ENCODE assay signal across 8 cellular contexts in the genomic region with DNA sequence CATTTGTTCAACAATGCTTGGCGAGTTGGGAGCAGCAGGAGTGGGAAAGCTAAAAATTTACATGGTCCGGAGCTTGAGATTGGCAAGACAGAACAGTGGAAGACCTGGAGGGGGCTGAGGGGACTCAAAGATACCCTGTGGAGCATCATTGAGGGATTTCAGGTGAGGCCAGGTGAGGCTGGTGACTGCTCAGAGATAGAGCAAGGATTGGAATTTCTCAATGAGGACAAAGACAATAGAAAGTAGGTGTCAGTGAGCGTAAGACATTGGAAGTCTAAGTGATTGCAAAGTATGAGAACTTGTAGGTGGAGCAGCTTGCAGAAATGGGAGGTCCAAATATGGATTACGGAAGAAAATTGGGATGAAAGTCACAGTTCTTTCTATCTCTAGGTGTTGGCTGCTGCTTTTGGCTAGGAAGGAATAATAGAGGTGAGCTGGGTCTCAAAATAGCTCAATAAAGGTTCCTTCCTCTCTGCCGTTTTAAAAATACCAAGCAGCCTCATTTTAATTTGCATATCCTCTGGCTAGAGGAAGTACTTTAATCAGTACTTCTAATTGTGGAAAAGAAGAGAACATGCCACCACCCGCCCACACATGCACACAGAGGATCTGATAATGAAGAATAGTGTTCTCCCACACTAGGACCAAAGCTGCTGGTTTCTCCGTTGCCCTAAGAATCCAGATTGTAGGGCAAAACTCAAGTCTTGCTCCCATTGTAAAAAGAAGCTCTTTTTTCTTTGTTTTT. TPM values are rescaled to one million over a fixed set of nuclear protein-coding genes. Genes with fewer than 3 reads are reported as not detected.
DNase-seq lines count a peak whose midpoint lies in the region; ATAC-seq, FAIRE-seq and TF ChIP-seq lines count a peak whose summit lies in the region.

No MANE protein-coding gene starts in this region.

- H3K27me3 Mint-ChIP-seq in activated CD4-positive, alpha-beta memory T cell treated with anti-CD3 and anti-CD28 coated beads for 36 hours: no peaks in the 10 kb centered on the region

- TF ChIP-seq POLR2A in thyroid gland (IDR thresholded peaks at IDR 0.05): no peak

- H3K4me1 ChIP-seq in thyroid gland: no peaks in the 10 kb centered on the region

- H3K27ac Mint-ChIP-seq in activated CD4-positive, alpha-beta memory T cell treated with anti-CD3 and anti-CD28 coated beads for 36 hours: peak overlapping the region; percentile 83

- H3K27me3 ChIP-seq in thyroid gland: no peaks in the 10 kb centered on the region

- TF ChIP-seq CTCF in thyroid gland (IDR thresholded peaks at IDR 0.05): no peak

- ATAC-seq in GM19397 (IDR thresholded peaks at IDR 0.05; ENCODE audit: unreplicated experiment) (peak; percentile 64), HG03280 (IDR thresholded peaks at IDR 0.05; ENCODE audit: unreplicated experiment) (peak; percentile 54), Right ventricle myocardium superior (ENCODE audit: poor library complexity) (no peak)

- peaks cover 31% of the 10 kb centered on the region for H3K36me3 Mint-ChIP-seq in activated CD4-positive, alpha-beta memory T cell treated with anti-CD3 and anti-CD28 coated beads for 36 hours

- FAIRE-seq in RCC 7860 (lab: Jason Lieb, UNC): no peak

- H3K9me3 ChIP-seq in thyroid gland: no peaks in the 10 kb centered on the region

- no peak overlapping the region for H3K4me3 ChIP-seq in thyroid gland (replicated peaks in 1 of 3)

- intact Hi-C loops in activated CD4-positive, alpha-beta memory T cell treated with anti-CD3 and anti-CD28 coated beads for 36 hours (cut with micrococcal nuclease): no loop called here
- intact Hi-C loops in thyroid gland (cut with DNase I) (no loop called here), Right ventricle myocardium superior (cut with DNase I) (no loop called here)

- peak overlapping the region; percentile 31 for H3K4me3 Mint-ChIP-seq in activated CD4-positive, alpha-beta memory T cell treated with anti-CD3 and anti-CD28 coated beads for 36 hours

- H3K4me1 Mint-ChIP-seq in activated CD4-positive, alpha-beta memory T cell treated with anti-CD3 and anti-CD28 coated beads for 36 hours (ENCODE audit: low read depth): peaks cover 53% of the 10 kb centered on the region

- no peak overlapping the region for H3K27ac ChIP-seq in thyroid gland

- H3K36me3 ChIP-seq in thyroid gland: no peaks in the 10 kb centered on the region

- DNase-seq in activated CD4-positive, alpha-beta memory T cell treated with anti-CD3 and anti-CD28 coated beads for 36 hours: peak; percentile 69
- peak; percentile 30 to 33 for DNase-seq in stimulated activated CD4-positive, alpha-beta T cell treated with anti-CD3 and anti-CD28 coated beads, Interleukin-1b, Interleukin-23, amount 100 ng/mL, for 4 hours (ENCODE audit: low read depth in 2 of 2)
- DNase-seq in thyroid gland: no peak
- DNase-seq in GM19240 (ENCODE audit: insufficient read length, low spot score): no peak
- DNase-seq in RCC 7860 (ENCODE audit: low spot score): no peak
- no peak for DNase-seq in Right ventricle myocardium superior

- 78 to 82% methylated on average over 7 of the region's 7 CpGs for WGBS in thyroid gland, 2 donors

- no peaks in the 10 kb centered on the region for H3K9me3 Mint-ChIP-seq in activated CD4-positive, alpha-beta memory T cell treated with anti-CD3 and anti-CD28 coated beads for 36 hours

- CTCF ChIA-PET in activated CD4-positive, alpha-beta memory T cell treated with anti-CD3 and anti-CD28 coated beads for 36 hours (lab: Charles Lee): interaction anchor here (0.9 to 1.4 kb wide), 2 partner anchors 14 to 25 kb away, joined by 3 to 4 read pairs; no protein-coding TSS in a partner anchor

- POLR2A ChIA-PET in activated CD4-positive, alpha-beta memory T cell treated with anti-CD3 and anti-CD28 coated beads for 36 hours (lab: Charles Lee): interaction anchor here (1.3 kb wide), 1 partner anchor 30 kb away, joined by 3 read pairs; no protein-coding TSS in a partner anchor

RNA-seq across cellular contexts. Expression of a gene that starts 42.4 kb away (rescaled TPM):
- total RNA-seq in activated CD4-positive, alpha-beta memory T cell treated with anti-CD3 and anti-CD28 coated beads for 36 hours: 10 to 100 TPM; 48.1 to 49.3 TPM
- 10 to 100 TPM; 19.6 to 73.8 (median 53.6) TPM for total RNA-seq in thyroid gland
- total RNA-seq in Right ventricle myocardium superior: 4.7 TPM

Comparison
In these comparisons a context has a peak if more than half of its experiments do, and no peak if none do; other contexts are left out.
1. DNase-seq: peak in activated CD4-positive, alpha-beta memory T cell treated with anti-CD3 and anti-CD28 coated beads for 36 hours (single experiment) and stimulated activated CD4-positive, alpha-beta T cell treated with anti-CD3 and anti-CD28 coated beads, Interleukin-1b, Interleukin-23, amount 100 ng/mL, for 4 hours (2 of 2); none in thyroid gland (0 of 2), GM19240 (single experiment), RCC 7860 (single experiment) and Right ventricle myocardium superior (single experiment).